11 cellular contexts compared by ENCODE assay signal in genomic region chr12:110555509-110556406, GRCh38. TPM values are rescaled to one million over a fixed set of nuclear protein-coding genes. Genes with fewer than 3 reads are reported as not detected.
DNase-seq lines count a peak whose midpoint lies in the region; ATAC-seq, FAIRE-seq and TF ChIP-seq lines count a peak whose summit lies in the region.
"Had no signal": no experiment of that assay in that cellular context is flagged by ENCODE, and none has a peak within 500 bp of the region (broad histone marks: within the 10 kb centered on the region; RNA-seq: fewer than 3 reads in every experiment).

No MANE protein-coding gene starts in this region.

- peaks cover 58% of the 10 kb centered on the region for H3K4me1 Mint-ChIP-seq in activated T-helper 1 cell treated with anti-CD3 and anti-CD28 coated beads, Interleukin-12 subunit alpha, Interleukin-12 subunit beta, Interleukin-2, Interleukin-4 antibody, amounts not matched to agents 30 ng/mL and 10 ng/mL and 1 ng/mL, durations not matched to agents 14 hours and 24 hours and 36 hours (ENCODE audit: low read depth)
- H3K4me1 Mint-ChIP-seq in activated naive CD4-positive, alpha-beta T cell treated with anti-CD3 and anti-CD28 coated beads, Interleukin-2, amount 10 ng/mL, durations not matched to agents 7 days and 5 days: peaks cover 29% of the 10 kb centered on the region

- H3K36me3 Mint-ChIP-seq in activated T-helper 1 cell treated with anti-CD3 and anti-CD28 coated beads, Interleukin-12 subunit alpha, Interleukin-12 subunit beta, Interleukin-2, Interleukin-4 antibody, amounts not matched to agents 30 ng/mL and 10 ng/mL and 1 ng/mL, durations not matched to agents 14 hours and 24 hours and 36 hours (ENCODE audit: low read depth): peaks cover 30% of the 10 kb centered on the region
- peaks cover 26% of the 10 kb centered on the region for H3K36me3 Mint-ChIP-seq in activated naive CD4-positive, alpha-beta T cell treated with anti-CD3 and anti-CD28 coated beads, Interleukin-2, amount 10 ng/mL, durations not matched to agents 7 days and 5 days

- no peak for TF ChIP-seq RAD21 in HepG2 (CRISPR knock-in tag; IDR thresholded peaks at IDR 0.05)

- no peaks in the 10 kb centered on the region for H3K9me3 ChIP-seq in right lobe of liver
- no peaks in the 10 kb centered on the region for H3K9me3 ChIP-seq in HepG2 (ENCODE audit: low read length)
- no peaks in the 10 kb centered on the region for H3K9me3 ChIP-seq in right atrium auricular region
- no peaks in the 10 kb centered on the region for H3K9me3 ChIP-seq in upper lobe of right lung
- H3K9me3 ChIP-seq: thyroid gland had no signal

- TF ChIP-seq EP300 in HepG2 (IDR thresholded peaks at IDR 0.05; ENCODE audit: low read depth in 2 of 2, low read length in 2 of 2) (no peak), HepG2 (CRISPR knock-in tag; IDR thresholded peaks at IDR 0.05; ENCODE audit: borderline replicate concordance) (no peak)

- H3K9me3 Mint-ChIP-seq in activated T-helper 1 cell treated with anti-CD3 and anti-CD28 coated beads, Interleukin-12 subunit alpha, Interleukin-12 subunit beta, Interleukin-2, Interleukin-4 antibody, amounts not matched to agents 30 ng/mL and 10 ng/mL and 1 ng/mL, durations not matched to agents 14 hours and 24 hours and 36 hours: peaks cover 11% of the 10 kb centered on the region
- peaks cover 6% of the 10 kb centered on the region for H3K9me3 Mint-ChIP-seq in activated naive CD4-positive, alpha-beta T cell treated with anti-CD3 and anti-CD28 coated beads, Interleukin-2, amount 10 ng/mL, durations not matched to agents 7 days and 5 days

- no peaks in the 10 kb centered on the region for H3K36me3 ChIP-seq in right lobe of liver
- peaks cover 2 to 5% of the 10 kb centered on the region in 2 experiments; a peak in 3 of 5 replicates for H3K36me3 ChIP-seq in HepG2 (replicated peaks in 1 of 2; ENCODE audit: control insufficient read depth in 1 of 2, insufficient read depth in 2 of 2, low read length in 2 of 2)
- H3K36me3 ChIP-seq in right atrium auricular region: peaks cover 7% of the 10 kb centered on the region
- peaks cover 12% of the 10 kb centered on the region for H3K36me3 ChIP-seq in upper lobe of right lung
- H3K36me3 ChIP-seq: thyroid gland had no signal

- no peak overlapping the region for H3K9ac ChIP-seq in HepG2 (ENCODE audit: insufficient read depth, low read depth, low read length)

- ATAC-seq in right lobe of liver (peak; percentile 23 to 46 (median 32)), HepG2 (no peak), upper lobe of right lung (peak; percentile 69), GM18870 (IDR thresholded peaks at IDR 0.05; ENCODE audit: unreplicated experiment) (no peak)
- ATAC-seq: activated naive CD8-positive, alpha-beta T cell treated with anti-CD3 and anti-CD28 coated beads, Interleukin-2, amount 50 U/mL, for 24 hours had no signal

- H3K27ac ChIP-seq in right lobe of liver: no peak overlapping the region
- H3K27ac ChIP-seq in HepG2 (ENCODE audit: extremely low read length, insufficient read depth, low read length): no peak overlapping the region
- H3K27ac ChIP-seq in right atrium auricular region: peak overlapping the region; percentile 3 to 37
- no peak overlapping the region for H3K27ac ChIP-seq in upper lobe of right lung
- no peak overlapping the region for H3K27ac ChIP-seq in RWPE1
- H3K27ac ChIP-seq: thyroid gland had no signal

- peaks cover 68% of the 10 kb centered on the region for H3K79me2 ChIP-seq in HepG2 (ENCODE audit: insufficient read depth, low read length)

- in situ Hi-C loops in HepG2 (cut with HindIII; ENCODE audit: extremely low pct_ligation_motif_present, low pct_unique_long_range_greater_than_20kb): loop anchor here (5.0 kb wide), 1 partner anchor 37 kb away; no protein-coding TSS in a partner anchor

- peak overlapping the region; percentile 57 for H3K27ac Mint-ChIP-seq in activated T-helper 1 cell treated with anti-CD3 and anti-CD28 coated beads, Interleukin-12 subunit alpha, Interleukin-12 subunit beta, Interleukin-2, Interleukin-4 antibody, amounts not matched to agents 30 ng/mL and 10 ng/mL and 1 ng/mL, durations not matched to agents 14 hours and 24 hours and 36 hours
- no peak overlapping the region for H3K27ac Mint-ChIP-seq in activated naive CD4-positive, alpha-beta T cell treated with anti-CD3 and anti-CD28 coated beads, Interleukin-2, amount 10 ng/mL, durations not matched to agents 7 days and 5 days

- no peak for FAIRE-seq in HepG2 (lab: Jason Lieb, UNC)

- H3K4me3 Mint-ChIP-seq in activated T-helper 1 cell treated with anti-CD3 and anti-CD28 coated beads, Interleukin-12 subunit alpha, Interleukin-12 subunit beta, Interleukin-2, Interleukin-4 antibody, amounts not matched to agents 30 ng/mL and 10 ng/mL and 1 ng/mL, durations not matched to agents 14 hours and 24 hours and 36 hours: no peak overlapping the region
- H3K4me3 Mint-ChIP-seq in activated naive CD4-positive, alpha-beta T cell treated with anti-CD3 and anti-CD28 coated beads, Interleukin-2, amount 10 ng/mL, durations not matched to agents 7 days and 5 days: no peak overlapping the region
- H3K4me3 Mint-ChIP-seq: activated naive CD8-positive, alpha-beta T cell treated with anti-CD3 and anti-CD28 coated beads, Interleukin-2, amount 50 U/mL, for 24 hours had no signal

- 0 out of 2 replicates have a peak, but pooled peaks cover 8% of the 10 kb centered on the region for H4K20me1 ChIP-seq in HepG2 (ENCODE audit: insufficient read depth, low read length)

- H3K27me3 Mint-ChIP-seq in activated T-helper 1 cell treated with anti-CD3 and anti-CD28 coated beads, Interleukin-12 subunit alpha, Interleukin-12 subunit beta, Interleukin-2, Interleukin-4 antibody, amounts not matched to agents 30 ng/mL and 10 ng/mL and 1 ng/mL, durations not matched to agents 14 hours and 24 hours and 36 hours (ENCODE audit: insufficient read depth): no peaks in the 10 kb centered on the region
- H3K27me3 Mint-ChIP-seq in activated naive CD4-positive, alpha-beta T cell treated with anti-CD3 and anti-CD28 coated beads, Interleukin-2, amount 10 ng/mL, durations not matched to agents 7 days and 5 days: no peaks in the 10 kb centered on the region
- H3K27me3 Mint-ChIP-seq: activated naive CD8-positive, alpha-beta T cell treated with anti-CD3 and anti-CD28 coated beads, Interleukin-2, amount 50 U/mL, for 24 hours had no signal

- POLR2A ChIA-PET in HepG2 (lab: Yijun Ruan, JAX) (no interaction called here), RWPE1 (lab: Yijun Ruan, JAX; ENCODE audit: low non-redundant PET) (no interaction called here)

- no peak for DNase-seq in right lobe of liver
- no peak for DNase-seq in HepG2 (ENCODE audit: low spot score)
- DNase-seq in activated T-helper 1 cell treated with anti-CD3 and anti-CD28 coated beads, Interleukin-12 subunit alpha, Interleukin-12 subunit beta, Interleukin-2, Interleukin-4 antibody, amounts not matched to agents 30 ng/mL and 10 ng/mL and 1 ng/mL, durations not matched to agents 14 hours and 24 hours and 36 hours (ENCODE audit: low spot score): no peak
- DNase-seq in right atrium auricular region (ENCODE audit: low spot score): no peak
- no peak for DNase-seq in upper lobe of right lung
- DNase-seq in RWPE1 (ENCODE audit: low spot score): no peak
- DNase-seq in activated naive CD4-positive, alpha-beta T cell treated with anti-CD3 and anti-CD28 coated beads, Interleukin-2, amount 10 ng/mL, durations not matched to agents 7 days and 5 days: no peak
- DNase-seq: activated naive CD8-positive, alpha-beta T cell treated with anti-CD3 and anti-CD28 coated beads, Interleukin-2, amount 50 U/mL, for 24 hours; Calu3; thyroid gland had no signal

- no peaks in the 10 kb centered on the region for H3K27me3 ChIP-seq in right lobe of liver
- H3K27me3 ChIP-seq in HepG2 (ENCODE audit: control insufficient read depth in 1 of 2, insufficient read depth in 2 of 2, low read length in 2 of 2): no peaks in the 10 kb centered on the region
- no peaks in the 10 kb centered on the region for H3K27me3 ChIP-seq in right atrium auricular region
- H3K27me3 ChIP-seq in upper lobe of right lung: no peaks in the 10 kb centered on the region
- H3K27me3 ChIP-seq: thyroid gland had no signal

- H3K4me3 ChIP-seq in right lobe of liver: no peak overlapping the region
- no peak overlapping the region for H3K4me3 ChIP-seq in HepG2 (replicated peaks in 1 of 3; ENCODE audit: insufficient read depth in 1 of 3, low read depth in 2 of 3, low read length in 3 of 3)
- no peak overlapping the region for H3K4me3 ChIP-seq in right atrium auricular region
- no peak overlapping the region for H3K4me3 ChIP-seq in upper lobe of right lung
- H3K4me3 ChIP-seq: thyroid gland had no signal

- no peak overlapping the region for H3K4me2 ChIP-seq in HepG2 (ENCODE audit: low read depth, low read length)

- no TSS peak for BruUV-seq in HepG2 (replicated peaks; lab: Mats Ljungman, UMichigan)

- TF ChIP-seq CTCF in right lobe of liver (IDR thresholded peaks at IDR 0.05) (no peak), HepG2 (CRISPR knock-in tag; IDR thresholded peaks at IDR 0.05) (no peak), right atrium auricular region (IDR thresholded peaks at IDR 0.05) (no peak), upper lobe of right lung (IDR thresholded peaks at IDR 0.05) (no peak), RWPE1 (conservative IDR thresholded peaks at IDR 0.05; ENCODE audit: low read depth) (no peak)

- H3K4me1 ChIP-seq in right lobe of liver (peaks cover 0 to 40% (median 12%) of the 10 kb centered on the region in 4 donors), HepG2 (ENCODE audit: insufficient read depth, low read length) (peaks cover 21% of the 10 kb centered on the region; the same call in 1 of the 2 replicates), right atrium auricular region (peaks cover 0 to 55% of the 10 kb centered on the region in 2 donors), upper lobe of right lung (peaks cover 23% of the 10 kb centered on the region)

- no peak for TF ChIP-seq POLR2A in right lobe of liver (IDR thresholded peaks at IDR 0.05)
- no peak for TF ChIP-seq POLR2A in HepG2 (IDR thresholded peaks at IDR 0.05; ENCODE audit: insufficient read depth in 1 of 2, low read depth in 2 of 2, low read length in 2 of 2)

- CTCF ChIA-PET in HepG2 (lab: Yijun Ruan, JAX; ENCODE audit: low intra/inter-chr PET ratio, low total read pairs): interaction anchor here (5.3 kb wide), 1 partner anchor 45 kb away, joined by 171 read pairs; no protein-coding TSS in a partner anchor
- CTCF ChIA-PET in RWPE1 (lab: Yijun Ruan, JAX): interaction anchor here (0.6 to 0.7 kb wide), 2 partner anchors 462 to 1858 kb away, joined by 3 to 4 read pairs; no protein-coding TSS in a partner anchor
- CTCF ChIA-PET in activated naive CD4-positive, alpha-beta T cell treated with anti-CD3 and anti-CD28 coated beads, Interleukin-2, amount 10 ng/mL, durations not matched to agents 7 days and 5 days (lab: Charles Lee): interaction anchor here (1.1 to 9.1 kb wide), 3 partner anchors 39 to 46 kb away, joined by 4 to 202 read pairs (median 7); no protein-coding TSS in a partner anchor

- WGBS in right lobe of liver (ENCODE audit: insufficient coverage, low coverage, low lambda C conversion rate, missing lambda C conversion rate): 20% methylated on average over 9 of the region's 9 CpGs
- 96% methylated on average over 9 of the region's 9 CpGs for WGBS in HepG2 (ENCODE audit: low lambda C conversion rate)

- intact Hi-C loops in right lobe of liver (cut with DNase I) (no loop called here), HepG2 (cut with micrococcal nuclease; ENCODE audit: unreplicated experiment) (no loop called here), upper lobe of right lung (cut with DNase I) (no loop called here)
- intact Hi-C loops in activated T-helper 1 cell treated with anti-CD3 and anti-CD28 coated beads, Interleukin-12 subunit alpha, Interleukin-12 subunit beta, Interleukin-2, Interleukin-4 antibody, amounts not matched to agents 30 ng/mL and 10 ng/mL and 1 ng/mL, durations not matched to agents 14 hours and 24 hours and 36 hours (cut with micrococcal nuclease): no loop called here

- H2AFZ ChIP-seq in HepG2 (ENCODE audit: low read length): no peak overlapping the region

RNA-seq across cellular contexts. Expression of gene PPTC7, which starts 27.4 kb away (rescaled TPM):
- total RNA-seq in right lobe of liver: 10 to 100 TPM in 5 of 6 experiments, 1 to 10 TPM in 1; 6.3 to 15.0 (median 11.5) TPM
- total RNA-seq in HepG2 (2016; rRNA removed; fragmentation: Illumina TruSeq; extraction: Trizol): 4.8 and 8.5 TPM in 2 replicates
- total RNA-seq in HepG2 (2016; cell fraction: cytosol; rRNA removed; fragmentation: Illumina TruSeq; extraction: Trizol; ENCODE audit: low read depth): 1.6 and 1.9 TPM in 2 replicates
- 4.2 and 8.0 TPM in 2 replicates for total RNA-seq in HepG2 (2016; cell fraction: insoluble cytoplasmic fraction; rRNA removed; fragmentation: Illumina TruSeq; extraction: Trizol)
- total RNA-seq in HepG2 (2016; cell fraction: membrane; rRNA removed; fragmentation: Illumina TruSeq; extraction: Trizol): 6.4 and 7.5 TPM in 2 replicates
- total RNA-seq in HepG2 (2016; cell fraction: nucleus; rRNA removed; fragmentation: Illumina TruSeq; extraction: Trizol): 12.1 and 12.8 TPM in 2 replicates
- polyA plus RNA-seq in HepG2 (2011; rRNA removed): 10.6 and 12.3 TPM in 2 replicates
- polyA plus RNA-seq in HepG2 (2011; cell fraction: cytosol; rRNA removed): 5.4 and 8.1 TPM in 2 replicates
- polyA plus RNA-seq in HepG2 (2011; cell fraction: nucleus; rRNA removed): 6.7 and 6.8 TPM in 2 replicates
- 10.9 and 11.6 TPM in 2 replicates for polyA plus RNA-seq in HepG2 (2012)
- polyA plus RNA-seq in HepG2 (2016; cell fraction: cytosol; fragmentation: Illumina TruSeq; extraction: Trizol; ENCODE audit: low read depth): 0.76 and 0.94 TPM in 2 replicates
- 18.5 and 19.8 TPM in 2 replicates for polyA plus RNA-seq in HepG2 (2016; cell fraction: insoluble cytoplasmic fraction; fragmentation: Illumina TruSeq; extraction: Trizol; ENCODE audit: low read depth)
- polyA plus RNA-seq in HepG2 (2016; cell fraction: membrane; fragmentation: Illumina TruSeq; extraction: Trizol; ENCODE audit: low read depth): 5.2 and 6.2 TPM in 2 replicates
- polyA plus RNA-seq in HepG2 (2016; cell fraction: nucleus; fragmentation: Illumina TruSeq; extraction: Trizol; ENCODE audit: insufficient read depth, low read depth): 20.2 and 21.2 TPM in 2 replicates
- polyA minus RNA-seq in HepG2 (2011; rRNA and poly(A)+ RNA removed; ENCODE audit: low replicate concordance): 44.4 and 46.8 TPM in 2 replicates
- 10.9 and 11.6 TPM in 2 replicates for polyA minus RNA-seq in HepG2 (2011; cell fraction: cytosol; rRNA and poly(A)+ RNA removed)
- 23.0 and 23.1 TPM in 2 replicates for polyA minus RNA-seq in HepG2 (2011; cell fraction: nucleus; rRNA and poly(A)+ RNA removed)
- total RNA-seq in activated T-helper 1 cell treated with anti-CD3 and anti-CD28 coated beads, Interleukin-12 subunit alpha, Interleukin-12 subunit beta, Interleukin-2, Interleukin-4 antibody, amounts not matched to agents 30 ng/mL and 10 ng/mL and 1 ng/mL, durations not matched to agents 14 hours and 24 hours and 36 hours: 57.9 and 59.1 TPM in 2 replicates
- total RNA-seq in right atrium auricular region: 10 to 100 TPM; 32.1 to 53.6 TPM
- total RNA-seq in upper lobe of right lung: 26.4 TPM

RNA-seq across cellular contexts. Expression of gene RAD9B, which starts 53.6 kb away (rescaled TPM):
- total RNA-seq in right lobe of liver (under 1 TPM in 5 of 6 experiments, not detected in 1; 0.37 to 0.58 (median 0.51) TPM), HepG2 (2016; rRNA removed; fragmentation: Illumina TruSeq; extraction: Trizol) (0.38 TPM in 2 replicates), right atrium auricular region (1 to 10 TPM in 1 of 2 donors, under 1 TPM in 1; 0.26 to 1.2 TPM), upper lobe of right lung (1.8 TPM)
- total RNA-seq in HepG2 (2016; cell fraction: cytosol; rRNA removed; fragmentation: Illumina TruSeq; extraction: Trizol; ENCODE audit: low read depth): 0.44 TPM in 1 of 2 replicates, not detected in the other
- 0.27 and 0.28 TPM in 2 replicates for total RNA-seq in HepG2 (2016; cell fraction: insoluble cytoplasmic fraction; rRNA removed; fragmentation: Illumina TruSeq; extraction: Trizol)
- total RNA-seq in HepG2 (2016; cell fraction: membrane; rRNA removed; fragmentation: Illumina TruSeq; extraction: Trizol): 0.19 TPM in 1 of 2 replicates, not detected in the other
- not detected in 2 replicates for total RNA-seq in HepG2 (2016; cell fraction: nucleus; rRNA removed; fragmentation: Illumina TruSeq; extraction: Trizol)
- 0.05 and 0.10 TPM in 2 replicates for polyA plus RNA-seq in HepG2 (2011; rRNA removed)
- polyA plus RNA-seq in HepG2 (2011; cell fraction: cytosol; rRNA removed): 0.03 and 0.04 TPM in 2 replicates
- 0.09 TPM in 1 of 2 replicates, not detected in the other for polyA plus RNA-seq in HepG2 (2011; cell fraction: nucleus; rRNA removed)
- polyA plus RNA-seq in HepG2 (2012): 0.12 and 0.27 TPM in 2 replicates
- 0.06 TPM in 1 of 2 replicates, not detected in the other for polyA plus RNA-seq in HepG2 (2016; cell fraction: cytosol; fragmentation: Illumina TruSeq; extraction: Trizol; ENCODE audit: low read depth)
- 0.16 and 0.24 TPM in 2 replicates for polyA plus RNA-seq in HepG2 (2016; cell fraction: insoluble cytoplasmic fraction; fragmentation: Illumina TruSeq; extraction: Trizol; ENCODE audit: low read depth)
- 0.07 and 0.17 TPM in 2 replicates for polyA plus RNA-seq in HepG2 (2016; cell fraction: membrane; fragmentation: Illumina TruSeq; extraction: Trizol; ENCODE audit: low read depth)
- 0.25 TPM in 1 of 2 replicates, not detected in the other for polyA plus RNA-seq in HepG2 (2016; cell fraction: nucleus; fragmentation: Illumina TruSeq; extraction: Trizol; ENCODE audit: insufficient read depth, low read depth)
- 0.37 TPM in 1 of 2 replicates, not detected in the other for polyA minus RNA-seq in HepG2 (2011; rRNA and poly(A)+ RNA removed; ENCODE audit: low replicate concordance)
- not detected in 2 replicates for polyA minus RNA-seq in HepG2 (2011; cell fraction: cytosol; rRNA and poly(A)+ RNA removed)
- 0.12 and 0.26 TPM in 2 replicates for polyA minus RNA-seq in HepG2 (2011; cell fraction: nucleus; rRNA and poly(A)+ RNA removed)
- 0.88 and 1.4 TPM in 2 replicates for total RNA-seq in activated T-helper 1 cell treated with anti-CD3 and anti-CD28 coated beads, Interleukin-12 subunit alpha, Interleukin-12 subunit beta, Interleukin-2, Interleukin-4 antibody, amounts not matched to agents 30 ng/mL and 10 ng/mL and 1 ng/mL, durations not matched to agents 14 hours and 24 hours and 36 hours

RNA-seq across cellular contexts. Expression of gene VPS29, which starts 53.8 kb away (rescaled TPM):
- total RNA-seq in right lobe of liver (10 to 100 TPM; 37.9 to 61.2 (median 51.1) TPM), HepG2 (2016; rRNA removed; fragmentation: Illumina TruSeq; extraction: Trizol) (107 and 161 TPM in 2 replicates), right atrium auricular region (10 to 100 TPM; 65.7 to 96.1 TPM), upper lobe of right lung (99.0 TPM)
- total RNA-seq in HepG2 (2016; cell fraction: cytosol; rRNA removed; fragmentation: Illumina TruSeq; extraction: Trizol; ENCODE audit: low read depth): 34.7 and 38.8 TPM in 2 replicates
- 112 and 168 TPM in 2 replicates for total RNA-seq in HepG2 (2016; cell fraction: insoluble cytoplasmic fraction; rRNA removed; fragmentation: Illumina TruSeq; extraction: Trizol)
- total RNA-seq in HepG2 (2016; cell fraction: membrane; rRNA removed; fragmentation: Illumina TruSeq; extraction: Trizol): 44.9 and 45.0 TPM in 2 replicates
- total RNA-seq in HepG2 (2016; cell fraction: nucleus; rRNA removed; fragmentation: Illumina TruSeq; extraction: Trizol): 50.0 and 57.0 TPM in 2 replicates
- 100 and 114 TPM in 2 replicates for polyA plus RNA-seq in HepG2 (2011; rRNA removed)
- 58.3 and 73.6 TPM in 2 replicates for polyA plus RNA-seq in HepG2 (2011; cell fraction: cytosol; rRNA removed)
- polyA plus RNA-seq in HepG2 (2011; cell fraction: nucleus; rRNA removed): 45.3 and 65.3 TPM in 2 replicates
- polyA plus RNA-seq in HepG2 (2012): 84.2 and 88.0 TPM in 2 replicates
- 49.4 and 58.6 TPM in 2 replicates for polyA plus RNA-seq in HepG2 (2016; cell fraction: cytosol; fragmentation: Illumina TruSeq; extraction: Trizol; ENCODE audit: low read depth)
- 175 and 205 TPM in 2 replicates for polyA plus RNA-seq in HepG2 (2016; cell fraction: insoluble cytoplasmic fraction; fragmentation: Illumina TruSeq; extraction: Trizol; ENCODE audit: low read depth)
- 42.2 and 44.9 TPM in 2 replicates for polyA plus RNA-seq in HepG2 (2016; cell fraction: membrane; fragmentation: Illumina TruSeq; extraction: Trizol; ENCODE audit: low read depth)
- polyA plus RNA-seq in HepG2 (2016; cell fraction: nucleus; fragmentation: Illumina TruSeq; extraction: Trizol; ENCODE audit: insufficient read depth, low read depth): 141 and 142 TPM in 2 replicates
- polyA minus RNA-seq in HepG2 (2011; rRNA and poly(A)+ RNA removed; ENCODE audit: low replicate concordance): 14.3 and 39.7 TPM in 2 replicates
- polyA minus RNA-seq in HepG2 (2011; cell fraction: cytosol; rRNA and poly(A)+ RNA removed): 17.8 and 23.5 TPM in 2 replicates
- polyA minus RNA-seq in HepG2 (2011; cell fraction: nucleus; rRNA and poly(A)+ RNA removed): 38.6 and 50.0 TPM in 2 replicates
- 109 and 111 TPM in 2 replicates for total RNA-seq in activated T-helper 1 cell treated with anti-CD3 and anti-CD28 coated beads, Interleukin-12 subunit alpha, Interleukin-12 subunit beta, Interleukin-2, Interleukin-4 antibody, amounts not matched to agents 30 ng/mL and 10 ng/mL and 1 ng/mL, durations not matched to agents 14 hours and 24 hours and 36 hours

RNA-seq across cellular contexts. Expression of gene TCTN1, which starts 58.2 kb away (rescaled TPM):
- total RNA-seq in right lobe of liver: 10 to 100 TPM in 4 of 6 experiments, 1 to 10 TPM in 2; 9.6 to 17.0 (median 10.8) TPM
- total RNA-seq in HepG2 (2016; rRNA removed; fragmentation: Illumina TruSeq; extraction: Trizol): 8.9 and 16.0 TPM in 2 replicates
- total RNA-seq in HepG2 (2016; cell fraction: cytosol; rRNA removed; fragmentation: Illumina TruSeq; extraction: Trizol; ENCODE audit: low read depth): 9.2 and 12.3 TPM in 2 replicates
- total RNA-seq in HepG2 (2016; cell fraction: insoluble cytoplasmic fraction; rRNA removed; fragmentation: Illumina TruSeq; extraction: Trizol): 6.9 and 17.5 TPM in 2 replicates
- total RNA-seq in HepG2 (2016; cell fraction: membrane; rRNA removed; fragmentation: Illumina TruSeq; extraction: Trizol): 15.4 and 17.4 TPM in 2 replicates
- total RNA-seq in HepG2 (2016; cell fraction: nucleus; rRNA removed; fragmentation: Illumina TruSeq; extraction: Trizol): 22.8 and 24.9 TPM in 2 replicates
- 13.3 and 13.6 TPM in 2 replicates for polyA plus RNA-seq in HepG2 (2011; rRNA removed)
- 6.7 and 7.7 TPM in 2 replicates for polyA plus RNA-seq in HepG2 (2011; cell fraction: cytosol; rRNA removed)
- 23.4 and 26.4 TPM in 2 replicates for polyA plus RNA-seq in HepG2 (2011; cell fraction: nucleus; rRNA removed)
- polyA plus RNA-seq in HepG2 (2012): 9.0 and 11.5 TPM in 2 replicates
- polyA plus RNA-seq in HepG2 (2016; cell fraction: cytosol; fragmentation: Illumina TruSeq; extraction: Trizol; ENCODE audit: low read depth): 9.0 and 13.4 TPM in 2 replicates
- polyA plus RNA-seq in HepG2 (2016; cell fraction: insoluble cytoplasmic fraction; fragmentation: Illumina TruSeq; extraction: Trizol; ENCODE audit: low read depth): 7.3 and 7.9 TPM in 2 replicates
- 14.0 and 14.1 TPM in 2 replicates for polyA plus RNA-seq in HepG2 (2016; cell fraction: membrane; fragmentation: Illumina TruSeq; extraction: Trizol; ENCODE audit: low read depth)
- 38.7 and 42.7 TPM in 2 replicates for polyA plus RNA-seq in HepG2 (2016; cell fraction: nucleus; fragmentation: Illumina TruSeq; extraction: Trizol; ENCODE audit: insufficient read depth, low read depth)
- 15.1 and 25.2 TPM in 2 replicates for polyA minus RNA-seq in HepG2 (2011; rRNA and poly(A)+ RNA removed; ENCODE audit: low replicate concordance)
- 3.6 and 5.3 TPM in 2 replicates for polyA minus RNA-seq in HepG2 (2011; cell fraction: cytosol; rRNA and poly(A)+ RNA removed)
- 13.9 and 19.4 TPM in 2 replicates for polyA minus RNA-seq in HepG2 (2011; cell fraction: nucleus; rRNA and poly(A)+ RNA removed)
- total RNA-seq in activated T-helper 1 cell treated with anti-CD3 and anti-CD28 coated beads, Interleukin-12 subunit alpha, Interleukin-12 subunit beta, Interleukin-2, Interleukin-4 antibody, amounts not matched to agents 30 ng/mL and 10 ng/mL and 1 ng/mL, durations not matched to agents 14 hours and 24 hours and 36 hours: 7.6 and 8.8 TPM in 2 replicates
- total RNA-seq in right atrium auricular region: 10 to 100 TPM; 23.7 to 29.0 TPM
- 30.4 TPM for total RNA-seq in upper lobe of right lung

Comparison
In these comparisons a context has a peak if more than half of its experiments do, and no peak if none do; other contexts are left out.
1. ATAC-seq: peak in right lobe of liver (4 of 4) and upper lobe of right lung (single experiment); none in HepG2 (single experiment) and GM18870 (single experiment).
2. H3K27ac ChIP-seq: peak in right atrium auricular region (2 of 2); none in right lobe of liver (0 of 3), HepG2 (single experiment), upper lobe of right lung (single experiment) and RWPE1 (single experiment).